Comparison of ENCODE assay signal across 26 cellular contexts in genomic region chr6:159890802-159891201, GRCh38. TPM values are rescaled to one million over a fixed set of nuclear protein-coding genes. Genes with fewer than 3 reads are reported as not detected.
"Had no signal": no experiment of that assay in that cellular context is flagged by ENCODE, and none has a peak within 500 bp of the region (broad histone marks: within the 10 kb centered on the region; RNA-seq: fewer than 3 reads in every experiment).

Gene MAS1 (plus strand): TSS chr6:159890988. CDS start chr6:159906956, 15,968 bp downstream.

- H3K9me3 Mint-ChIP-seq: activated naive CD4-positive, alpha-beta T cell treated with anti-CD3 and anti-CD28 coated beads, Interleukin-2, amount 10 ng/mL, durations not matched to agents 7 days and 5 days; activated naive CD8-positive, alpha-beta T cell treated with anti-CD3 and anti-CD28 coated beads, Interleukin-2, amount 10 ng/mL, durations not matched to agents 7 days and 5 days; dendritic cell treated with granulocyte-macrophage colony-stimulating factor and Interleukin-4, amounts not matched to agents 40 ng/mL and 50 ng/mL, for 4 days; naive B cell had no signal

- ATAC-seq: activated CD4-positive, alpha-beta T cell treated with anti-CD3 and anti-CD28 coated beads for 36 hours; activated CD8-positive, alpha-beta memory T cell treated with anti-CD3 and anti-CD28 coated beads, Interleukin-2, amount 10 ng/mL, durations not matched to agents 7 days and 5 days; activated CD8-positive, alpha-beta T cell treated with anti-CD3 and anti-CD28 coated beads, Interleukin-2, amount 10 ng/mL, durations not matched to agents 7 days and 5 days; right cardiac atrium had no signal

- H3K36me3 ChIP-seq: esophagus squamous epithelium, left ventricle myocardium inferior, transverse colon had no signal

- H3K9me3 ChIP-seq: esophagus squamous epithelium, left ventricle myocardium inferior, transverse colon had no signal

- H3K4me3 Mint-ChIP-seq: activated CD4-positive, alpha-beta T cell treated with anti-CD3 and anti-CD28 coated beads for 36 hours; activated CD8-positive, alpha-beta memory T cell treated with anti-CD3 and anti-CD28 coated beads, Interleukin-2, amount 10 ng/mL, durations not matched to agents 7 days and 5 days; activated CD8-positive, alpha-beta T cell treated with anti-CD3 and anti-CD28 coated beads, Interleukin-2, amount 10 ng/mL, durations not matched to agents 7 days and 5 days; activated naive CD4-positive, alpha-beta T cell treated with anti-CD3 and anti-CD28 coated beads, Interleukin-2, amount 10 ng/mL, durations not matched to agents 7 days and 5 days; activated naive CD8-positive, alpha-beta T cell treated with anti-CD3 and anti-CD28 coated beads, Interleukin-2, amount 10 ng/mL, durations not matched to agents 7 days and 5 days; dendritic cell treated with granulocyte-macrophage colony-stimulating factor and Interleukin-4, amounts not matched to agents 40 ng/mL and 50 ng/mL, for 4 days; naive B cell had no signal

- H3K4me1 ChIP-seq: left ventricle myocardium inferior, transverse colon had no signal

- H3K27ac ChIP-seq: esophagus squamous epithelium, left ventricle myocardium inferior, transverse colon had no signal

- H3K4me3 ChIP-seq: esophagus squamous epithelium, left ventricle myocardium inferior, lung, transverse colon had no signal

- DNase-seq: activated CD4-positive, alpha-beta T cell treated with anti-CD3 and anti-CD28 coated beads for 36 hours; activated CD4-positive, CD25-positive, alpha-beta regulatory T cell; activated CD8-positive, alpha-beta memory T cell treated with anti-CD3 and anti-CD28 coated beads, Interleukin-2, amount 10 ng/mL, durations not matched to agents 7 days and 5 days; activated CD8-positive, alpha-beta T cell treated with anti-CD3 and anti-CD28 coated beads, Interleukin-2, amount 10 ng/mL, durations not matched to agents 7 days and 5 days; activated effector memory CD4-positive, alpha-beta T cell treated with anti-CD3 and anti-CD28 coated beads, Interleukin-2, amount 50 U/mL, for 16 hours; activated naive CD4-positive, alpha-beta T cell treated with anti-CD3 and anti-CD28 coated beads, Interleukin-2, amount 10 ng/mL, durations not matched to agents 7 days and 5 days; activated naive CD8-positive, alpha-beta T cell treated with anti-CD3 and anti-CD28 coated beads, Interleukin-2, amount 10 ng/mL, durations not matched to agents 7 days and 5 days; central memory CD4-positive, alpha-beta T cell; effector CD4-positive, alpha-beta T cell; esophagus squamous epithelium; foreskin melanocyte; left ventricle myocardium inferior; mesendoderm; naive B cell; nucleus accumbens; right cardiac atrium; stimulated activated CD4-positive, alpha-beta T cell treated with anti-CD3 and anti-CD28 coated beads, Interleukin-2, amount 100 ng/mL, for 48 hours; stimulated activated naive CD4-positive, alpha-beta T cell treated with Interleukin-2 at 50 U/mL for 16 hours; transverse colon had no signal

- H3K4me1 Mint-ChIP-seq: activated CD4-positive, alpha-beta T cell treated with anti-CD3 and anti-CD28 coated beads for 36 hours; activated CD8-positive, alpha-beta memory T cell treated with anti-CD3 and anti-CD28 coated beads, Interleukin-2, amount 10 ng/mL, durations not matched to agents 7 days and 5 days; activated naive CD4-positive, alpha-beta T cell treated with anti-CD3 and anti-CD28 coated beads, Interleukin-2, amount 10 ng/mL, durations not matched to agents 7 days and 5 days; activated naive CD8-positive, alpha-beta T cell treated with anti-CD3 and anti-CD28 coated beads, Interleukin-2, amount 10 ng/mL, durations not matched to agents 7 days and 5 days; naive B cell had no signal

- H3K36me3 Mint-ChIP-seq: activated CD8-positive, alpha-beta memory T cell treated with anti-CD3 and anti-CD28 coated beads, Interleukin-2, amount 10 ng/mL, durations not matched to agents 7 days and 5 days; activated naive CD4-positive, alpha-beta T cell treated with anti-CD3 and anti-CD28 coated beads, Interleukin-2, amount 10 ng/mL, durations not matched to agents 7 days and 5 days; activated naive CD8-positive, alpha-beta T cell treated with anti-CD3 and anti-CD28 coated beads, Interleukin-2, amount 10 ng/mL, durations not matched to agents 7 days and 5 days; naive B cell had no signal

- H3K27ac Mint-ChIP-seq: activated CD4-positive, alpha-beta T cell treated with anti-CD3 and anti-CD28 coated beads for 36 hours; activated CD8-positive, alpha-beta memory T cell treated with anti-CD3 and anti-CD28 coated beads, Interleukin-2, amount 10 ng/mL, durations not matched to agents 7 days and 5 days; activated CD8-positive, alpha-beta T cell treated with anti-CD3 and anti-CD28 coated beads, Interleukin-2, amount 10 ng/mL, durations not matched to agents 7 days and 5 days; activated naive CD4-positive, alpha-beta T cell treated with anti-CD3 and anti-CD28 coated beads, Interleukin-2, amount 10 ng/mL, durations not matched to agents 7 days and 5 days; activated naive CD8-positive, alpha-beta T cell treated with anti-CD3 and anti-CD28 coated beads, Interleukin-2, amount 10 ng/mL, durations not matched to agents 7 days and 5 days; dendritic cell treated with granulocyte-macrophage colony-stimulating factor and Interleukin-4, amounts not matched to agents 40 ng/mL and 50 ng/mL, for 4 days had no signal

RNA-seq across cellular contexts. Expression of gene MAS1, which starts in this region (rescaled TPM):
- total RNA-seq: activated CD4-positive, alpha-beta T cell treated with anti-CD3 and anti-CD28 coated beads for 36 hours; activated CD8-positive, alpha-beta memory T cell treated with anti-CD3 and anti-CD28 coated beads, Interleukin-2, amount 10 ng/mL, durations not matched to agents 7 days and 5 days; activated CD8-positive, alpha-beta T cell treated with anti-CD3 and anti-CD28 coated beads, Interleukin-2, amount 10 ng/mL, durations not matched to agents 7 days and 5 days; activated naive CD8-positive, alpha-beta T cell treated with anti-CD3 and anti-CD28 coated beads, Interleukin-2, amount 10 ng/mL, durations not matched to agents 7 days and 5 days; astrocyte; esophagus squamous epithelium; glomerular endothelial cell; left ventricle myocardium inferior; mucosa of gallbladder; pulmonary artery endothelial cell; T-helper 1 cell treated with Interleukin-12 subunit alpha and Interleukin-12 subunit beta and Interleukin-4 antibody, amounts not matched to agents 30 ng/mL and 1 ng/mL, for 36 hours; transverse colon had no signal
